ENCODE assay signal across 1 cellular context in genomic region chr7:156816943-156817572, GRCh38.
TF ChIP-seq lines count a peak whose summit lies in the region.

No MANE protein-coding gene starts in this region.

TF ChIP-seq in K562, 482 proteins besides CTCF, POLR2A, EP300 and RAD21 (continued from another document):
- no peak for TF ChIP-seq ZNF280A (IDR thresholded peaks at IDR 0.05; ENCODE audit: low read depth, partially characterized antibody)
- TF ChIP-seq NRF1 (conservative IDR thresholded peaks at IDR 0.05 in 1 of 2, IDR thresholded peaks at IDR 0.05 in 1 of 2) = no peak
- no peak for TF ChIP-seq ZNF140 (CRISPR knock-in tag; IDR thresholded peaks at IDR 0.05)
- peak; percentile 31; the same call in 1 of the 2 replicates for TF ChIP-seq GATAD2B (IDR thresholded peaks at IDR 0.05; ENCODE audit: borderline replicate concordance)
- no peak for TF ChIP-seq HES1 (IDR thresholded peaks at IDR 0.05; ENCODE audit: low read depth)
- no peak for TF ChIP-seq TRIM25 (IDR thresholded peaks at IDR 0.05; ENCODE audit: borderline replicate concordance)
- no peak for TF ChIP-seq POLR3A (IDR thresholded peaks at IDR 0.05; ENCODE audit: borderline replicate concordance, extremely low read depth, insufficient read depth, insufficient read length)
- TF ChIP-seq DEAF1 (CRISPR knock-in tag; IDR thresholded peaks at IDR 0.05) = peak; percentile 68
- peak; percentile 31; the same call in 1 of the 2 replicates for TF ChIP-seq POLR2H (tag; IDR thresholded peaks at IDR 0.05; ENCODE audit: low read depth)
- TF ChIP-seq KDM1A (IDR thresholded peaks at IDR 0.05) = no peak
- TF ChIP-seq ZNF316 (IDR thresholded peaks at IDR 0.05) = no peak
- no peak for TF ChIP-seq CEBPG (CRISPR knock-in tag; IDR thresholded peaks at IDR 0.05)
- 0 out of 4 replicates have a peak, but pooled peaks of 1 of the 2 experiments have one; percentile 3 for TF ChIP-seq CEBPG (tag; conservative IDR thresholded peaks at IDR 0.05 in 1 of 2, IDR thresholded peaks at IDR 0.05 in 1 of 2)
- TF ChIP-seq NFATC3 (IDR thresholded peaks at IDR 0.05) = no peak
- TF ChIP-seq ARID2 (IDR thresholded peaks at IDR 0.05) = no peak
- TF ChIP-seq ARNT (IDR thresholded peaks at IDR 0.05) = no peak
- TF ChIP-seq YY1 (IDR thresholded peaks at IDR 0.05; ENCODE audit: borderline replicate concordance in 1 of 3, control insufficient read depth in 1 of 3, extremely low read depth in 1 of 3, insufficient read depth in 3 of 3, insufficient read length in 1 of 3, insufficient replicate concordance in 2 of 3, low read depth in 1 of 3, low read length in 2 of 3) = no peak
- TF ChIP-seq CSDE1 (IDR thresholded peaks at IDR 0.05) = peak in 1 of 2 experiments; percentile 29; a peak in 1 of 4 replicates
- no peak for TF ChIP-seq C11orf30 (IDR thresholded peaks at IDR 0.05; ENCODE audit: low read depth)
- TF ChIP-seq IFI16 (CRISPR knock-in tag; IDR thresholded peaks at IDR 0.05) = no peak
- no peak for TF ChIP-seq POLR2AphosphoS5 (IDR thresholded peaks at IDR 0.05; ENCODE audit: control insufficient read depth, insufficient read depth, low read depth, low read length)
